Comparison of ENCODE assay signal across 12 cellular contexts in the genomic region with DNA sequence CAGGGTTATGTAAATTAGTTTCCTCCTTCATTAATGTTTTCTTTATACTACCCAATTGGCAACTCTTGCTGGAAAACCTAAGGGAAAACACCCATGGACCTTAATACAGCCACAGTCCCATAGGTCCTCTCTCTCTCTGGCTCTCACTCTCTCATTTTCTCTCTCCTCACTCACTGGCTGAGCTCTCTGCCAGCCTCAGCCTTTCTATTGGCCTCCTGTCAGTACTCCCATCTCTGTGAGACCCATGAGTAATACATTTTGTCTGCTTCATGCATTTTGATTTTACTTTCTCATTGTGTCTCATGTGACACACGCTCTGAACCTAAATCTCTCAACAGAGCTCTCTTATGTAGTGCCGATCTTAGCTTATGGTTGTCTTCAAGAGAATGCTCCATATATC.
"Had no signal": no experiment of that assay in that cellular context is flagged by ENCODE, and none has a peak within 500 bp of the region (broad histone marks: within the 10 kb centered on the region; RNA-seq: fewer than 3 reads in every experiment).

No MANE protein-coding gene starts in this region.

- H3K36me3 ChIP-seq: cardiac muscle cell, esophagus muscularis mucosa, upper lobe of left lung had no signal

- H2AFZ ChIP-seq: parathyroid adenoma had no signal

- H3K4me1 ChIP-seq: esophagus muscularis mucosa, parathyroid adenoma had no signal

- DNase-seq: activated CD4-positive, alpha-beta T cell treated with anti-CD3 and anti-CD28 coated beads, Interleukin-2, amount 50 U/mL, for 1 hour; activated CD4-positive, CD25-positive, alpha-beta regulatory T cell treated with anti-CD3 and anti-CD28 coated beads, Interleukin-2, amount 50 U/mL, for 72 hours; activated CD8-positive, alpha-beta memory T cell treated with anti-CD3 and anti-CD28 coated beads, Interleukin-2, amount 50 U/mL, for 4 hours; activated effector memory CD4-positive, alpha-beta T cell treated with Interleukin-2 at 50 U/mL for 16 hours; activated T-cell treated with anti-CD3 and anti-CD28 coated beads, Interleukin-2, amount 50 U/mL, for 4 hours; effector CD8-positive, alpha-beta T cell; natural killer cell; stimulated activated naive CD8-positive, alpha-beta T cell treated with anti-CD3 and anti-CD28 coated beads, Interleukin-15, amount 100 ng/mL, for 72 hours; upper lobe of left lung had no signal

- ATAC-seq: activated T-cell treated with anti-CD3 and anti-CD28 coated beads, Interleukin-2, amount 50 U/mL, for 4 hours; natural killer cell; stimulated activated naive CD8-positive, alpha-beta T cell treated with anti-CD3 and anti-CD28 coated beads, Interleukin-15, amount 100 ng/mL, for 72 hours had no signal

- H3K27me3 ChIP-seq: cardiac muscle cell, esophagus muscularis mucosa, upper lobe of left lung had no signal

- H3K79me2 ChIP-seq: parathyroid adenoma had no signal

- H3K4me3 ChIP-seq: cardiac muscle cell, esophagus muscularis mucosa, upper lobe of left lung had no signal

- H3K9ac ChIP-seq: parathyroid adenoma had no signal

- H3K9me3 ChIP-seq: esophagus muscularis mucosa, upper lobe of left lung had no signal

- H3K27ac ChIP-seq: cardiac muscle cell, esophagus muscularis mucosa, parathyroid adenoma, upper lobe of left lung had no signal
